ENCODE assay signal across 34 cellular contexts in the genomic region with DNA sequence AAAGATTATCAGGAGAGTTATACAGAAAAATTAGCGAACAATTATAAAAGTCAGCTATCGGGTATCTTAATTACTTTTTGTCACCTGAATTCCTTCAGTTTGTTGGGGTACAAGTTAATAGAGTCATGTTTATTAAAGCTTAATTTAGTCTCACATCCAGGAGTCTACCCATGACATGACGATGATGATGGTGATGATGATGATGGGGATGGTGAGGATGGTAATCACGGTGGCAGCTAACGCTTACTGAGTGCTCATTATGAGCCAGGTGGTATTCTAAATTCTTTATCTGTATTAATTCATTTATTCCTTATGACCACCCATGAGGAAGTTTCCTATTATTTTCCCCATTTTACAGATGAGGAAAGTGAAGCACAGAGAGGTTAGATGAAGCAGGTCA.
"Had no signal": no experiment of that assay in that cellular context is flagged by ENCODE, and none has a peak within 500 bp of the region (broad histone marks: within the 10 kb centered on the region; RNA-seq: fewer than 3 reads in every experiment).

No MANE protein-coding gene starts in this region.

- DNase-seq: Karpas-422, Kasumi-1, MG63, MM.1S, MV-4-11, NCI-H1048, NCI-H1092, NCI-H1092 treated with DMSO at 0.1 percent for 48 hours, NCI-H1105, NCI-H1105 treated with DMSO at 0.1 percent for 48 hours, NCI-H1417, NCI-H1417 treated with DMSO at 0.1 percent for 48 hours, NCI-H1436, NCI-H1436 treated with DMSO at 0.1 percent for 48 hours, NCI-H146, NCI-H1694, NCI-H1694 treated with DMSO at 0.1 percent for 48 hours, NCI-H187, NCI-H187 treated with DMSO at 0.1 percent for 48 hours, NCI-H1930, NCI-H2029, NCI-H2029 treated with DMSO at 0.1 percent for 48 hours, NCI-H2081, NCI-H2081 treated with DMSO at 0.1 percent for 48 hours, NCI-H2107, NCI-H2171, NCI-H2171 treated with DMSO at 0.1 percent for 48 hours, NCI-H2227 treated with DMSO at 0.1 percent for 48 hours, NCI-H226, NCI-H345, NCI-H446, NCI-H446 treated with DMSO at 0.1 percent for 48 hours, NCI-H510A, NCI-H510A treated with DMSO at 0.1 percent for 48 hours had no signal

- H3K36me3 ChIP-seq: MG63 had no signal

- H3K4me3 ChIP-seq: MG63 had no signal

- H3K27me3 ChIP-seq: MG63 had no signal

- H3K9me3 ChIP-seq: MG63 had no signal
